22 cellular contexts compared by ENCODE assay signal in genomic region chr4:74619931-74620702, GRCh38.
DNase-seq lines count a peak whose midpoint lies in the region; ATAC-seq and TF ChIP-seq lines count a peak whose summit lies in the region.
"Had no signal": no experiment of that assay in that cellular context is flagged by ENCODE, and none has a peak within 500 bp of the region (broad histone marks: within the 10 kb centered on the region; RNA-seq: fewer than 3 reads in every experiment).

No MANE protein-coding gene starts in this region.

- CTCF ChIA-PET in Caco-2 (lab: Charles Lee): interaction anchor here (1.0 to 1.3 kb wide), 2 partner anchors 51 to 243 kb away, joined by 5 to 6 read pairs; no protein-coding TSS in a partner anchor
- CTCF ChIA-PET in IMR-90 (lab: Yijun Ruan, JAX): interaction anchor here (0.6 to 0.9 kb wide), 3 partner anchors 11 to 299 kb away, joined by 4 read pairs; no protein-coding TSS in a partner anchor

- H3K9me3 Mint-ChIP-seq in Caco-2 (ENCODE audit: unreplicated experiment): peaks cover 20% of the 10 kb centered on the region
- H3K9me3 Mint-ChIP-seq: effector memory CD8-positive, alpha-beta T cell had no signal

- no peak overlapping the region for H4K8ac ChIP-seq in IMR-90 (ENCODE audit: low read depth in 2 of 2, low read length in 2 of 2)

- H3K36me3 Mint-ChIP-seq in Caco-2 (ENCODE audit: insufficient read depth, unreplicated experiment): peaks cover 11% of the 10 kb centered on the region
- H3K36me3 Mint-ChIP-seq: activated CD8-positive, alpha-beta memory T cell treated with anti-CD3 and anti-CD28 coated beads, Interleukin-2, amount 10 ng/mL, durations not matched to agents 7 days and 5 days; activated naive CD4-positive, alpha-beta T cell treated with anti-CD3 and anti-CD28 coated beads, Interleukin-2, amount 50 U/mL, for 72 hours; CD4-positive, alpha-beta memory T cell had no signal

- no peak overlapping the region for H2BK5ac ChIP-seq in IMR-90 (ENCODE audit: low read depth, low read length, poor library complexity, severe bottlenecking)

- H2BK120ac ChIP-seq in IMR-90 (ENCODE audit: low read depth, low read length): no peak overlapping the region

- no peak overlapping the region for H4K91ac ChIP-seq in IMR-90 (ENCODE audit: insufficient read depth, low read depth, low read length)

- WGBS in IMR-90 (ENCODE audit: extremely low coverage in 2 of 2, insufficient read length in 1 of 2), 2 experiments: no CpG with 5 or more reads among the region's 2 CpGs

- no peaks in the 10 kb centered on the region for H3K9me1 ChIP-seq in IMR-90 (ENCODE audit: insufficient read depth, low read length)

- TF ChIP-seq RAD21 in IMR-90 (IDR thresholded peaks at IDR 0.05; ENCODE audit: low read length): no peak

- H3K4me1 ChIP-seq in Caco-2: peaks cover 70% of the 10 kb centered on the region
- H3K4me1 ChIP-seq in IMR-90 (ENCODE audit: control insufficient read depth, insufficient read depth, low read length): peaks cover 13% of the 10 kb centered on the region
- H3K4me1 ChIP-seq in lower lobe of right lung: peaks cover 24% of the 10 kb centered on the region
- H3K4me1 ChIP-seq: colonic mucosa had no signal

- H3K18ac ChIP-seq in IMR-90 (ENCODE audit: low read depth, low read length): peak overlapping the region; percentile 55; the same call in 1 of the 2 replicates

- POLR2A ChIA-PET in Caco-2 (lab: Charles Lee): interaction anchor here (1.2 kb wide), 2 partner anchors 34 to 81 kb away, joined by 3 read pairs; no protein-coding TSS in a partner anchor
- POLR2A ChIA-PET in IMR-90 (lab: Charles Lee; ENCODE audit: unreplicated experiment): no interaction called here

- intact Hi-C loops in Caco-2 (cut with micrococcal nuclease; ENCODE audit: unreplicated experiment): no loop called here
- intact Hi-C loops in IMR-90 (cut with micrococcal nuclease): loop anchor here (5.0 kb wide), 1 partner anchor 52 kb away; no protein-coding TSS in a partner anchor
- intact Hi-C loops in lower lobe of right lung (cut with DNase I): no loop called here

- BruUV-seq in Caco-2 (replicated peaks; lab: Mats Ljungman, UMichigan) (TSS peak; percentile 35), IMR-90 (replicated peaks; lab: Mats Ljungman, UMichigan) (no TSS peak)

- H3K23ac ChIP-seq in IMR-90 (ENCODE audit: low read depth, low read length): no peak overlapping the region

- no peaks in the 10 kb centered on the region for H4K20me1 ChIP-seq in IMR-90 (ENCODE audit: insufficient read depth, low read length)

- H3K27ac ChIP-seq in IMR-90 (ENCODE audit: insufficient read depth, low read length): no peak overlapping the region
- H3K27ac ChIP-seq in lower lobe of right lung: no peak overlapping the region
- H3K27ac ChIP-seq: colonic mucosa, esophagus squamous epithelium, SK-N-MC had no signal

- no peak overlapping the region for H3K9ac ChIP-seq in IMR-90 (ENCODE audit: low read depth, low read length)

- no peak for ATAC-seq in IMR-90 (ENCODE audit: low read depth)
- peak; percentile 84 to 87 for ATAC-seq in lower lobe of right lung
- no peak for ATAC-seq in GM18909 (IDR thresholded peaks at IDR 0.05; ENCODE audit: poor library complexity, unreplicated experiment)
- no peak for ATAC-seq in HG03025 (IDR thresholded peaks at IDR 0.05; ENCODE audit: low FRiP score, unreplicated experiment)
- ATAC-seq: activated CD8-positive, alpha-beta memory T cell treated with anti-CD3 and anti-CD28 coated beads, Interleukin-2, amount 10 ng/mL, durations not matched to agents 7 days and 5 days; activated naive CD4-positive, alpha-beta T cell treated with anti-CD3 and anti-CD28 coated beads, Interleukin-2, amount 50 U/mL, for 72 hours; effector memory CD8-positive, alpha-beta T cell; left colon; sciatic nerve; T-helper 17 cell had no signal

- no peaks in the 10 kb centered on the region for H3K27me3 ChIP-seq in Caco-2 (replicated peaks; ENCODE audit: control insufficient read depth, insufficient read depth, low read length)
- H3K27me3 ChIP-seq in IMR-90 (ENCODE audit: control insufficient read depth, insufficient read depth, low read length): peaks cover 9% of the 10 kb centered on the region
- no peaks in the 10 kb centered on the region for H3K27me3 ChIP-seq in lower lobe of right lung (ENCODE audit: low read depth)
- H3K27me3 ChIP-seq: colonic mucosa, esophagus squamous epithelium had no signal

- in situ Hi-C loops in IMR-90 (cut with MboI; ENCODE audit: low sequenced_read_pairs): no loop called here

- no peak for TF ChIP-seq POLR2A in IMR-90 (IDR thresholded peaks at IDR 0.05; ENCODE audit: low read depth, low read length)

- no peak overlapping the region; the same call in 1 of the 2 replicates for H4K5ac ChIP-seq in IMR-90 (ENCODE audit: low read depth, low read length)

- H3K14ac ChIP-seq in IMR-90 (replicated peaks; ENCODE audit: low read depth, low read length): no peak overlapping the region

- H3K9me3 ChIP-seq in Caco-2 (peaks cover 4% of the 10 kb centered on the region), IMR-90 (ENCODE audit: control insufficient read depth, insufficient read depth, low read length) (no peaks in the 10 kb centered on the region), lower lobe of right lung (no peaks in the 10 kb centered on the region)
- H3K9me3 ChIP-seq: colonic mucosa, esophagus squamous epithelium had no signal

- no peak overlapping the region for H3K56ac ChIP-seq in IMR-90 (ENCODE audit: extremely low read depth, insufficient read depth, low read length)

- H2AK5ac ChIP-seq in IMR-90 (ENCODE audit: low read depth, low read length): no peak overlapping the region

- H3K79me1 ChIP-seq in IMR-90 (ENCODE audit: low read depth in 1 of 2, low read length in 2 of 2): no peaks in the 10 kb centered on the region

- no peak for TF ChIP-seq CTCF in Caco-2 (IDR thresholded peaks at IDR 0.05; ENCODE audit: insufficient read depth in 1 of 2, low read depth in 1 of 2, low read length in 1 of 2, severe bottlenecking in 1 of 2, unreplicated experiment in 1 of 2)
- TF ChIP-seq CTCF in IMR-90 (conservative IDR thresholded peaks at IDR 0.05; ENCODE audit: low read depth, low read length): no peak
- TF ChIP-seq CTCF in choroid plexus epithelial cell (conservative IDR thresholded peaks at IDR 0.05; ENCODE audit: low read depth, low read length): no peak
- no peak for TF ChIP-seq CTCF in lower lobe of right lung (IDR thresholded peaks at IDR 0.05)

- H3K4me1 Mint-ChIP-seq in Caco-2 (ENCODE audit: low read depth, unreplicated experiment): peaks cover 61% of the 10 kb centered on the region
- H3K4me1 Mint-ChIP-seq: activated CD8-positive, alpha-beta memory T cell treated with anti-CD3 and anti-CD28 coated beads, Interleukin-2, amount 10 ng/mL, durations not matched to agents 7 days and 5 days had no signal

- no peak overlapping the region for H3K4me2 ChIP-seq in IMR-90 (ENCODE audit: low read depth, low read length)

- H2AK9ac ChIP-seq in IMR-90 (replicated peaks; ENCODE audit: low read depth, low read length, poor library complexity): no peak overlapping the region

- H3K4me3 ChIP-seq in Caco-2 (ENCODE audit: low read depth, low read length) (no peak overlapping the region), IMR-90 (ENCODE audit: insufficient read depth, low read depth, low read length) (no peak overlapping the region), choroid plexus epithelial cell (ENCODE audit: low read depth, low read length) (no peak overlapping the region), lower lobe of right lung (no peak overlapping the region)
- H3K4me3 ChIP-seq: colonic mucosa, esophagus squamous epithelium, SK-N-MC had no signal

- no peak overlapping the region for H3K4me3 Mint-ChIP-seq in Caco-2 (ENCODE audit: unreplicated experiment)
- H3K4me3 Mint-ChIP-seq: activated CD8-positive, alpha-beta memory T cell treated with anti-CD3 and anti-CD28 coated beads, Interleukin-2, amount 10 ng/mL, durations not matched to agents 7 days and 5 days; CD4-positive, alpha-beta memory T cell; effector memory CD8-positive, alpha-beta T cell; T-helper 17 cell had no signal

- H3K27me3 Mint-ChIP-seq in Caco-2 (ENCODE audit: insufficient read depth, unreplicated experiment): no peaks in the 10 kb centered on the region

- H2BK20ac ChIP-seq in IMR-90 (ENCODE audit: low read depth, low read length): no peak overlapping the region

- dilution Hi-C loops in IMR-90 (cut with HindIII; ENCODE audit: low sequenced_read_pairs, unreplicated experiment): no loop called here

- no peak overlapping the region for H2BK15ac ChIP-seq in IMR-90 (ENCODE audit: low read depth, low read length)

- no peak overlapping the region for H3K4ac ChIP-seq in IMR-90 (ENCODE audit: low read depth, low read length)

- DNase-seq in Caco-2 (peak in 1 of 2 experiments; percentile 41), IMR-90 (peak; percentile 27), choroid plexus epithelial cell (ENCODE audit: low read depth) (peak; percentile 79), lower lobe of right lung (no peak), T-helper 9 cell (no peak)
- DNase-seq: activated CD4-positive, alpha-beta T cell treated with anti-CD3 and anti-CD28 coated beads for 48 hours; activated CD8-positive, alpha-beta memory T cell treated with anti-CD3 and anti-CD28 coated beads, Interleukin-2, amount 10 ng/mL, durations not matched to agents 7 days and 5 days; CD4-positive, alpha-beta memory T cell; colonic mucosa; DND-41; effector memory CD8-positive, alpha-beta T cell; esophagus squamous epithelium; glutamatergic neuron; left colon; NCI-H1105; NCI-H524; T-helper 17 cell had no signal

- peak overlapping the region; percentile 83 for H3K27ac Mint-ChIP-seq in Caco-2 (ENCODE audit: unreplicated experiment)
- H3K27ac Mint-ChIP-seq: activated CD8-positive, alpha-beta memory T cell treated with anti-CD3 and anti-CD28 coated beads, Interleukin-2, amount 10 ng/mL, durations not matched to agents 7 days and 5 days; activated naive CD4-positive, alpha-beta T cell treated with anti-CD3 and anti-CD28 coated beads, Interleukin-2, amount 50 U/mL, for 72 hours; CD4-positive, alpha-beta memory T cell; effector memory CD8-positive, alpha-beta T cell; T-helper 17 cell had no signal

- no peak overlapping the region for H2AFZ ChIP-seq in IMR-90 (replicated peaks; ENCODE audit: low read length, poor library complexity)

- H3K36me3 ChIP-seq in Caco-2 (ENCODE audit: control insufficient read depth, insufficient read depth, low read length) (no peaks in the 10 kb centered on the region), IMR-90 (ENCODE audit: control insufficient read depth, insufficient read depth, low read length) (no peaks in the 10 kb centered on the region), lower lobe of right lung (no peaks in the 10 kb centered on the region)
- H3K36me3 ChIP-seq: colonic mucosa, esophagus squamous epithelium had no signal

TF ChIP-seq in IMR-90, 13 proteins besides CTCF, POLR2A, EP300 and RAD21 (continues in another document):
- TF ChIP-seq SMC3 (IDR thresholded peaks at IDR 0.05; ENCODE audit: low read depth, low read length) (no peak), USF2 (IDR thresholded peaks at IDR 0.05; ENCODE audit: low read depth, low read length) (no peak)

Comparison
In these comparisons a context has a peak if more than half of its experiments do, and no peak if none do; other contexts are left out.
1. DNase-seq: peak in IMR-90 (single experiment) and choroid plexus epithelial cell (single experiment); none in lower lobe of right lung (single experiment) and T-helper 9 cell (single experiment).
2. ATAC-seq: peak in lower lobe of right lung (2 of 2); none in IMR-90 (single experiment), GM18909 (single experiment) and HG03025 (single experiment).